In the genomic region with DNA sequence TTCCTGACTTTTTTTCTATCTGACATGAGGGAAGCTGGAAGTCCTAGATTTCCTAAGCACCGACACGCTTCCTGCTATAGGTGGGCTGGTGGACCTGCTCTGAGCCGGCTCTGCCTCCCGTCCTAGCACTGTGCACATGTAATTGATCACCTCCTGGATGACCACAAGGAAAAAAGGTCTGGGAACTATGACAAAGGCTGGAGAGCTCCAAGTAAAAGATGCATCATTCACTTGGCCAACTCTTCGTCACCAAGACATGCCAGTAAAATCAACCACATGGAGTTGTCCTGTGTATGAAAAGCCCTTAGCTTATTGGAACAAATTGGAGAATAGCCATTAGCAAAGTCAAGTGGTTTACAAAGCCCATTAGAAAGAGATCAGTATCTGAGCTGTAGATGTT, we compare ENCODE assay signal across 23 cellular contexts.
DNase-seq lines count a peak whose midpoint lies in the region; ATAC-seq and TF ChIP-seq lines count a peak whose summit lies in the region.
"Had no signal": no experiment of that assay in that cellular context is flagged by ENCODE, and none has a peak within 500 bp of the region (broad histone marks: within the 10 kb centered on the region; RNA-seq: fewer than 3 reads in every experiment).

No MANE protein-coding gene starts in this region.

- H3K27ac ChIP-seq in GM23248 (no peak overlapping the region), coronary artery (peak overlapping the region; percentile 62 to 78), mesenchymal stem cell (ENCODE audit: low read length, poor library complexity, severe bottlenecking) (no peak overlapping the region), skeletal muscle tissue (ENCODE audit: low read depth, low read length) (peak overlapping the region; percentile 66), ovary (no peak overlapping the region)
- H3K27ac ChIP-seq: epithelial cell of prostate had no signal

- no peak overlapping the region for H3K4ac ChIP-seq in mesenchymal stem cell (ENCODE audit: low read depth in 1 of 2, low read length in 2 of 2)

- H3K9me3 ChIP-seq in GM23248 (ENCODE audit: low read depth) = no peaks in the 10 kb centered on the region
- H3K9me3 ChIP-seq in mesenchymal stem cell (ENCODE audit: control insufficient read depth, low read length) = no peaks in the 10 kb centered on the region
- H3K9me3 ChIP-seq in skeletal muscle tissue (ENCODE audit: control insufficient read depth in 3 of 3, low read length in 3 of 3) = no peaks in the 10 kb centered on the region
- no peaks in the 10 kb centered on the region for H3K9me3 ChIP-seq in ovary
- H3K9me3 ChIP-seq: thyroid gland had no signal

- TF ChIP-seq EP300 in ovary (IDR thresholded peaks at IDR 0.05) = no peak

- H3K27me3 ChIP-seq in GM23248 (replicated peaks; ENCODE audit: insufficient read depth) (peaks cover 21% of the 10 kb centered on the region), mesenchymal stem cell (ENCODE audit: control insufficient read depth in 1 of 2, insufficient read depth in 1 of 2, low read length in 2 of 2) (peaks cover 4 to 48% of the 10 kb centered on the region in 2 experiments), skeletal muscle tissue (ENCODE audit: control insufficient read depth in 3 of 3, insufficient read depth in 3 of 3, low read length in 3 of 3) (no peaks in the 10 kb centered on the region), H7 (ENCODE audit: control insufficient read depth, insufficient read depth, low read length) (no peaks in the 10 kb centered on the region), ovary (no peaks in the 10 kb centered on the region)
- H3K27me3 ChIP-seq: thyroid gland had no signal

- no peak for TF ChIP-seq CTCF in coronary artery (IDR thresholded peaks at IDR 0.05)
- no peak for TF ChIP-seq CTCF in ovary (IDR thresholded peaks at IDR 0.05)

- H4K91ac ChIP-seq in mesenchymal stem cell (ENCODE audit: low read length) = no peak overlapping the region

- H4K8ac ChIP-seq in mesenchymal stem cell (ENCODE audit: low read length) = no peak overlapping the region

- H2AFZ ChIP-seq in GM23248 (no peak overlapping the region), mesenchymal stem cell (ENCODE audit: low read depth, low read length) (no peak overlapping the region)

- intact Hi-C loops in ovary (cut with DNase I) = no loop called here

- H4K20me1 ChIP-seq in GM23248 (ENCODE audit: insufficient read depth) = no peaks in the 10 kb centered on the region

- no peak for TF ChIP-seq POLR2A in ovary (IDR thresholded peaks at IDR 0.05)

- no peak overlapping the region for H3K18ac ChIP-seq in mesenchymal stem cell (ENCODE audit: low read depth in 1 of 2, low read length in 2 of 2)

- DNase-seq in GM23248 (peak; percentile 38), coronary artery (ENCODE audit: low spot score) (no peak), mesenchymal stem cell (no peak), H7 (no peak), EL (no peak), ovary (no peak)
- DNase-seq: ACHN; activated CD4-positive, alpha-beta T cell treated with anti-CD3 and anti-CD28 coated beads, Interleukin-2, amount 10 ng/mL, durations not matched to agents 7 days and 5 days; activated gamma-delta T cell; activated T-cell treated with anti-CD3 and anti-CD28 coated beads, Interleukin-2, amount 50 U/mL, for 24 hours; DMS79; foreskin fibroblast; GF-D8; NCI-H1105 treated with DMSO at 0.1 percent for 48 hours; NCI-H2029 treated with DMSO at 0.1 percent for 48 hours; occipital lobe; stimulated activated naive B cell treated with anti-CD40 and anti-IgM and Interleukin-4, amounts not matched to agents 10 μg/mL and 1 μg/mL and 100 μg/mL, for 72 hours; SW 1271; T-helper 9 cell; thyroid gland had no signal

- H2BK15ac ChIP-seq in mesenchymal stem cell (ENCODE audit: low read depth, poor library complexity, severe bottlenecking) = no peak overlapping the region

- no peak for ATAC-seq in HG03457 (IDR thresholded peaks at IDR 0.05; ENCODE audit: unreplicated experiment)
- ATAC-seq: stimulated activated naive B cell treated with anti-CD40 and anti-IgM and Interleukin-4, amounts not matched to agents 10 μg/mL and 1 μg/mL and 100 μg/mL, for 72 hours had no signal

- no peak overlapping the region for H3K14ac ChIP-seq in mesenchymal stem cell (ENCODE audit: low read length in 2 of 2)

- H2BK5ac ChIP-seq in mesenchymal stem cell (ENCODE audit: low read depth, low read length, poor library complexity, severe bottlenecking) = no peak overlapping the region

- H2BK12ac ChIP-seq in mesenchymal stem cell (ENCODE audit: low read length in 2 of 2) = no peak overlapping the region

- in situ Hi-C loops in GM23248 (cut with MboI) = no loop called here

- H3F3A ChIP-seq in GM23248 (ENCODE audit: insufficient read depth) = no peaks in the 10 kb centered on the region

- no peak overlapping the region for H2AK5ac ChIP-seq in mesenchymal stem cell (ENCODE audit: low read length, severe bottlenecking)

- H3K4me2 ChIP-seq in GM23248 (ENCODE audit: unreplicated experiment) (no peak overlapping the region), mesenchymal stem cell (ENCODE audit: low read length, poor library complexity, severe bottlenecking) (no peak overlapping the region)

- H3K9me2 ChIP-seq in GM23248 (ENCODE audit: insufficient read depth) = no peaks in the 10 kb centered on the region

- no peak overlapping the region for H2BK120ac ChIP-seq in mesenchymal stem cell (ENCODE audit: low read depth, low read length)

- H3K79me1 ChIP-seq in mesenchymal stem cell (replicated peaks; ENCODE audit: low read length, poor library complexity, severe bottlenecking) = no peaks in the 10 kb centered on the region

- H3K36me3 ChIP-seq in GM23248 (ENCODE audit: low read depth) (no peaks in the 10 kb centered on the region), mesenchymal stem cell (ENCODE audit: control insufficient read depth in 1 of 2, insufficient read depth in 2 of 2, low read depth in 1 of 2, low read length in 2 of 2) (no peaks in the 10 kb centered on the region), skeletal muscle tissue (ENCODE audit: control insufficient read depth in 3 of 3, insufficient read depth in 3 of 3, low read length in 3 of 3) (no peaks in the 10 kb centered on the region), H7 (replicated peaks; ENCODE audit: control insufficient read depth, insufficient read depth, low read length) (no peaks in the 10 kb centered on the region), ovary (no peaks in the 10 kb centered on the region)
- H3K36me3 ChIP-seq: thyroid gland had no signal

- H3K4me1 ChIP-seq in GM23248 (ENCODE audit: insufficient read depth) (no peaks in the 10 kb centered on the region; the same call in 1 of the 2 replicates), mesenchymal stem cell (ENCODE audit: control insufficient read depth, insufficient read depth, low read depth, low read length) (no peaks in the 10 kb centered on the region), skeletal muscle tissue (ENCODE audit: control insufficient read depth in 3 of 3, insufficient read depth in 3 of 3, low read length in 3 of 3) (peaks cover 26 to 28% (median 27%) of the 10 kb centered on the region in 3 donors), ovary (ENCODE audit: insufficient read depth) (peaks cover 21% of the 10 kb centered on the region)

- no peak overlapping the region for H3K4me3 ChIP-seq in GM23248
- H3K4me3 ChIP-seq in coronary artery = no peak overlapping the region
- H3K4me3 ChIP-seq in mesenchymal stem cell (ENCODE audit: insufficient read depth in 1 of 2, low read depth in 1 of 2, low read length in 2 of 2) = peak overlapping the region in 1 of 2 experiments; percentile 65
- no peak overlapping the region for H3K4me3 ChIP-seq in skeletal muscle tissue (ENCODE audit: low read length in 3 of 3)
- no peak overlapping the region for H3K4me3 ChIP-seq in H7 (ENCODE audit: insufficient read depth, low read depth, low read length)
- H3K4me3 ChIP-seq in ovary = no peak overlapping the region
- H3K4me3 ChIP-seq: thyroid gland had no signal

- no peaks in the 10 kb centered on the region for H3K79me2 ChIP-seq in GM23248 (ENCODE audit: insufficient read depth)

- H3K9ac ChIP-seq in GM23248 (no peak overlapping the region), mesenchymal stem cell (ENCODE audit: low read length) (peak overlapping the region; percentile 37), skeletal muscle tissue (ENCODE audit: low read depth in 1 of 3, low read length in 3 of 3) (peak overlapping the region in 1 of 3 donors; percentile 28)

- no peak overlapping the region for H3K23ac ChIP-seq in mesenchymal stem cell (ENCODE audit: low read length in 2 of 2)

- WGBS in GM23248 (ENCODE audit: low coverage in 1 of 2, low lambda C conversion rate in 2 of 2, missing lambda C conversion rate in 2 of 2), 2 experiments = 5 to 7% methylated on average over 5 of the region's 5 CpGs
- WGBS in mesenchymal stem cell = 89% methylated on average over 4 of the region's 5 CpGs
- WGBS in ovary, 3 donors = 65 to 69% (median 66%) methylated on average over 5 of the region's 5 CpGs

Comparison
In these comparisons a context has a peak if more than half of its experiments do, and no peak if none do; other contexts are left out.
1. H3K27ac ChIP-seq: peak in coronary artery (2 of 2) and skeletal muscle tissue (single experiment); none in GM23248 (single experiment), mesenchymal stem cell (single experiment) and ovary (0 of 2).